In the genomic region with DNA sequence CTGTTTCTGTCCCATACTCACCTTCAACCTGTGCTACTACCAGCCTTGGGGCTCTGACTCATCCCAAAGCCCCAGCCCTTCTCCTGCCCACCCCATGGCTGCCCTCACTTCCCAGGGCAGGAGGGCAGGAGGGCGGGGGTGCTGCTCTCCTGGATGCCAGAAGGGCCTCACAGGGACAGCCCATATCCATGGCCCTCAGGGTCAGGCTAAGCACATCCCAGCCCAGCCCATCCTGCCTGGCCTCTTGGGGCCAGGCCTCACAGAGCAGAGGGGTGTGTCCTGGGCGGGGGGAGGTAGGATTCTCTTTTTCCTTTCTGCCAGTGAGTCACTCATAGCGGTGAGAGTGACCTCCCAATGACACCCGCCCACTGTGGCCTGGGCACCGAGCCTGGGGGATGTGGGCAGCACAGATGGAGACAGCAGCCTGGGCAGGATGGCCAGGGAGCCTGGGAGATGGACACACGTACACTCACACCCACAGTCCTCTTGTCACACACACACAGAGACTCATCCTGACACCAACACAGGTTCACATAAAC, we compare ENCODE assay signal across 8 cellular contexts. TPM values are rescaled to one million over a fixed set of nuclear protein-coding genes. Genes with fewer than 3 reads are reported as not detected.
A peak's percentile ranks its signal among the peaks of the same experiment; 100 is the strongest.
DNase-seq lines count a peak whose midpoint lies in the region; ATAC-seq, FAIRE-seq and TF ChIP-seq lines count a peak whose summit lies in the region.

No MANE protein-coding gene starts in this region.

- peak; percentile 86 for FAIRE-seq in urothelium cell line (lab: Jason Lieb, UNC)

- H3K36me3 Mint-ChIP-seq in activated naive CD4-positive, alpha-beta T cell treated with anti-CD3 and anti-CD28 coated beads, Interleukin-2, amount 50 U/mL, for 72 hours = peaks cover 0 to 12% of the 10 kb centered on the region in 2 donors

- DNase-seq in activated effector memory CD4-positive, alpha-beta T cell treated with anti-CD3 and anti-CD28 coated beads, Interleukin-2, amount 50 U/mL, for 16 hours = peak; percentile 75
- no peak for DNase-seq in activated effector memory CD4-positive, alpha-beta T cell treated with Interleukin-2 at 50 U/mL for 16 hours
- peak in 1 of 2 donors; percentile 77 for DNase-seq in activated naive CD4-positive, alpha-beta T cell treated with anti-CD3 and anti-CD28 coated beads, Interleukin-2, amount 50 U/mL, for 72 hours (ENCODE audit: low spot score in 2 of 2)
- DNase-seq in hepatic stellate cell (ENCODE audit: low spot score) (peak; percentile 87), urothelium cell line (ENCODE audit: low spot score) (peak; percentile 89), GM13976 (ENCODE audit: low spot score) (no peak)

- in situ Hi-C loops in GM13976 (cut with MboI; ENCODE audit: low sequenced_read_pairs, unreplicated experiment) = no loop called here

- peak in 1 of 2 donors; percentile 55 for ATAC-seq in activated naive CD4-positive, alpha-beta T cell treated with anti-CD3 and anti-CD28 coated beads, Interleukin-2, amount 50 U/mL, for 72 hours
- no peak for ATAC-seq in GM19351 (IDR thresholded peaks at IDR 0.05; ENCODE audit: unreplicated experiment)
- ATAC-seq in GM21423 (IDR thresholded peaks at IDR 0.05; ENCODE audit: unreplicated experiment) = no peak

- no peaks in the 10 kb centered on the region for H3K9me3 Mint-ChIP-seq in activated naive CD4-positive, alpha-beta T cell treated with anti-CD3 and anti-CD28 coated beads, Interleukin-2, amount 50 U/mL, for 72 hours

- no peak for TF ChIP-seq CTCF in GM13976 (IDR thresholded peaks at IDR 0.05; ENCODE audit: borderline replicate concordance, control extremely low read depth, extremely low read depth, insufficient read depth, missing control alignments)

- peak overlapping the region; percentile 81 to 82 for H3K27ac Mint-ChIP-seq in activated naive CD4-positive, alpha-beta T cell treated with anti-CD3 and anti-CD28 coated beads, Interleukin-2, amount 50 U/mL, for 72 hours

RNA-seq across cellular contexts. Expression of a gene that starts 2.4 kb away (rescaled TPM):
- 10 to 100 TPM; 66.6 to 90.4 TPM for total RNA-seq in activated naive CD4-positive, alpha-beta T cell treated with anti-CD3 and anti-CD28 coated beads, Interleukin-2, amount 50 U/mL, for 72 hours

RNA-seq across cellular contexts. Expression of a gene that starts 14.5 kb away (rescaled TPM):
- 10 to 100 TPM; 35.9 to 44.3 TPM for total RNA-seq in activated naive CD4-positive, alpha-beta T cell treated with anti-CD3 and anti-CD28 coated beads, Interleukin-2, amount 50 U/mL, for 72 hours

RNA-seq across cellular contexts. Expression of a gene that starts 16.6 kb away (rescaled TPM):
- total RNA-seq in activated naive CD4-positive, alpha-beta T cell treated with anti-CD3 and anti-CD28 coated beads, Interleukin-2, amount 50 U/mL, for 72 hours = 10 to 100 TPM; 32.6 to 47.1 TPM

RNA-seq across cellular contexts. Expression of a gene that starts 20.1 kb away (rescaled TPM):
- 100 to 1,000 TPM; 101 to 144 TPM for total RNA-seq in activated naive CD4-positive, alpha-beta T cell treated with anti-CD3 and anti-CD28 coated beads, Interleukin-2, amount 50 U/mL, for 72 hours

RNA-seq across cellular contexts. Expression of a gene that starts 30.9 kb away (rescaled TPM):
- total RNA-seq in activated naive CD4-positive, alpha-beta T cell treated with anti-CD3 and anti-CD28 coated beads, Interleukin-2, amount 50 U/mL, for 72 hours = 10 to 100 TPM; 74.3 to 93.2 TPM

Comparison
In these comparisons a context has a peak if more than half of its experiments do, and no peak if none do; other contexts are left out.
1. DNase-seq: peak in activated effector memory CD4-positive, alpha-beta T cell treated with anti-CD3 and anti-CD28 coated beads, Interleukin-2, amount 50 U/mL, for 16 hours (single experiment), hepatic stellate cell (single experiment) and urothelium cell line (single experiment); none in activated effector memory CD4-positive, alpha-beta T cell treated with Interleukin-2 at 50 U/mL for 16 hours (single experiment) and GM13976 (single experiment).